ENCODE assay signal across 18 cellular contexts in genomic region chr20:43323592-43323991, GRCh38.
DNase-seq lines count a peak whose midpoint lies in the region; ATAC-seq and TF ChIP-seq lines count a peak whose summit lies in the region.
"Had no signal": no experiment of that assay in that cellular context is flagged by ENCODE, and none has a peak within 500 bp of the region (broad histone marks: within the 10 kb centered on the region; RNA-seq: fewer than 3 reads in every experiment).

No MANE protein-coding gene starts in this region.

- no peak overlapping the region for H3K4me3 Mint-ChIP-seq in endodermal cell
- H3K4me3 Mint-ChIP-seq: CD14-positive monocyte; CD8-positive, alpha-beta T cell had no signal

- no peaks in the 10 kb centered on the region for H3K27me3 Mint-ChIP-seq in endodermal cell (ENCODE audit: insufficient read depth)

- no peak overlapping the region for H3K56ac ChIP-seq in mesendoderm (ENCODE audit: low read length)

- H2BK120ac ChIP-seq in mesendoderm (ENCODE audit: low read depth, low read length) (no peak overlapping the region), mesenchymal stem cell (ENCODE audit: low read depth, low read length) (no peak overlapping the region)

- H3K36me3 ChIP-seq in HUES6 (ENCODE audit: control insufficient read depth, insufficient read depth, low read length) (no peaks in the 10 kb centered on the region), endodermal cell (ENCODE audit: control insufficient read depth, insufficient read depth, low read length) (no peaks in the 10 kb centered on the region), mesendoderm (ENCODE audit: control insufficient read depth, insufficient read depth, low read length) (no peaks in the 10 kb centered on the region), mesenchymal stem cell (ENCODE audit: control insufficient read depth in 1 of 2, insufficient read depth in 2 of 2, low read depth in 1 of 2, low read length in 2 of 2) (no peaks in the 10 kb centered on the region)
- H3K36me3 ChIP-seq: BLaER1, HAP-1 had no signal

- H3K4me3 ChIP-seq in HUES6 (ENCODE audit: low read depth, low read length) (peak overlapping the region; percentile 4; the same call in 1 of the 2 replicates), endodermal cell (ENCODE audit: low read length) (no peak overlapping the region), mesendoderm (ENCODE audit: low read length) (no peak overlapping the region), mesenchymal stem cell (ENCODE audit: insufficient read depth in 1 of 2, low read depth in 1 of 2, low read length in 2 of 2) (no peak overlapping the region)
- H3K4me3 ChIP-seq: A549, BLaER1, HAP-1 had no signal

- no peak overlapping the region for H4K5ac ChIP-seq in mesendoderm (ENCODE audit: low read length)

- ATAC-seq in HG03521 (IDR thresholded peaks at IDR 0.05; ENCODE audit: unreplicated experiment) = no peak
- ATAC-seq: A549; CD8-positive, alpha-beta T cell had no signal

- peak; percentile 91 for DNase-seq in ELF-1 (ENCODE audit: low read depth, low spot score)
- DNase-seq in endodermal cell = peak; percentile 69
- DNase-seq in mesendoderm = peak; percentile 82
- DNase-seq in mesenchymal stem cell = no peak
- no peak for DNase-seq in COLO829 (ENCODE audit: low spot score)
- no peak for DNase-seq in ACHN
- DNase-seq: CD8-positive, alpha-beta T cell; COR-L47; DMS 273 treated with DMSO at 0.1 percent for 48 hours; DND-41; GOT3 had no signal

- H3K23ac ChIP-seq in mesendoderm (ENCODE audit: low read length) = no peak overlapping the region
- H3K23ac ChIP-seq in mesenchymal stem cell (ENCODE audit: low read length in 2 of 2) = no peak overlapping the region

- WGBS in endodermal cell (ENCODE audit: insufficient coverage in 1 of 2, insufficient read length in 1 of 2), 2 experiments = 93 to 100% methylated on average over 1 to 4 of the region's 4 CpGs
- WGBS in mesendoderm (ENCODE audit: extremely low coverage, insufficient coverage, low lambda C conversion rate) = no CpG with 5 or more reads among the region's 4 CpGs
- 55% methylated on average over 3 of the region's 4 CpGs for WGBS in mesenchymal stem cell

- no peaks in the 10 kb centered on the region for H3K79me2 ChIP-seq in mesendoderm (ENCODE audit: control insufficient read depth, insufficient read depth, low read length)

- no peaks in the 10 kb centered on the region for H3K36me3 Mint-ChIP-seq in endodermal cell (ENCODE audit: low read depth)
- H3K36me3 Mint-ChIP-seq: CD14-positive monocyte; CD8-positive, alpha-beta T cell had no signal

- H3K4me1 Mint-ChIP-seq in endodermal cell = peaks cover 8% of the 10 kb centered on the region
- H3K4me1 Mint-ChIP-seq: CD14-positive monocyte had no signal

- H3K4me1 ChIP-seq in HUES6 (ENCODE audit: control insufficient read depth, insufficient read depth, low read length) (peaks cover 11% of the 10 kb centered on the region), endodermal cell (ENCODE audit: control insufficient read depth, insufficient read depth, low read length) (no peaks in the 10 kb centered on the region), mesendoderm (ENCODE audit: control insufficient read depth, low read depth, low read length) (no peaks in the 10 kb centered on the region), mesenchymal stem cell (ENCODE audit: control insufficient read depth, insufficient read depth, low read depth, low read length) (no peaks in the 10 kb centered on the region)
- H3K4me1 ChIP-seq: A549, BLaER1, HAP-1 had no signal

- H3K79me1 ChIP-seq in mesendoderm (ENCODE audit: low read length) = no peaks in the 10 kb centered on the region
- H3K79me1 ChIP-seq in mesenchymal stem cell (replicated peaks; ENCODE audit: low read length, poor library complexity, severe bottlenecking) = no peaks in the 10 kb centered on the region

- H3K4me2 ChIP-seq in mesendoderm (ENCODE audit: low read length) = no peak overlapping the region
- no peak overlapping the region for H3K4me2 ChIP-seq in mesenchymal stem cell (ENCODE audit: low read length, poor library complexity, severe bottlenecking)
- H3K4me2 ChIP-seq: A549, BLaER1 had no signal

- TF ChIP-seq CTCF in endodermal cell (conservative IDR thresholded peaks at IDR 0.05) = no peak

- H2BK5ac ChIP-seq in mesendoderm (ENCODE audit: low read length) (no peak overlapping the region), mesenchymal stem cell (ENCODE audit: low read depth, low read length, poor library complexity, severe bottlenecking) (no peak overlapping the region)

- no peak overlapping the region for H2BK12ac ChIP-seq in mesenchymal stem cell (ENCODE audit: low read length in 2 of 2)

- H2BK15ac ChIP-seq in mesendoderm (replicated peaks; ENCODE audit: low read depth) (no peak overlapping the region), mesenchymal stem cell (ENCODE audit: low read depth, poor library complexity, severe bottlenecking) (no peak overlapping the region)

- no peak overlapping the region for H3K4ac ChIP-seq in mesendoderm (ENCODE audit: low read depth, low read length)
- no peak overlapping the region for H3K4ac ChIP-seq in mesenchymal stem cell (ENCODE audit: low read depth in 1 of 2, low read length in 2 of 2)

- no peak overlapping the region for H3K14ac ChIP-seq in mesenchymal stem cell (ENCODE audit: low read length in 2 of 2)

- H3K27ac ChIP-seq in HUES6 (ENCODE audit: low read depth, low read length) (peak overlapping the region; percentile 2; the same call in 1 of the 2 replicates), endodermal cell (ENCODE audit: low read depth, low read length) (no peak overlapping the region), mesendoderm (ENCODE audit: low read depth, low read length) (no peak overlapping the region), mesenchymal stem cell (ENCODE audit: low read length, poor library complexity, severe bottlenecking) (no peak overlapping the region)
- H3K27ac ChIP-seq: 22Rv1, A549, BLaER1 had no signal

- H3K27me3 ChIP-seq in HUES6 (ENCODE audit: control insufficient read depth, insufficient read depth, low read length) = no peaks in the 10 kb centered on the region
- H3K27me3 ChIP-seq in endodermal cell (ENCODE audit: control insufficient read depth, insufficient read depth, low read length, poor library complexity, severe bottlenecking) = no peaks in the 10 kb centered on the region
- H3K27me3 ChIP-seq in mesendoderm (ENCODE audit: insufficient read depth, low read length, poor library complexity) = no peaks in the 10 kb centered on the region
- H3K27me3 ChIP-seq in mesenchymal stem cell (ENCODE audit: control insufficient read depth in 1 of 2, insufficient read depth in 1 of 2, low read length in 2 of 2) = peaks cover 0 to 12% of the 10 kb centered on the region in 2 experiments
- H3K27me3 ChIP-seq: BLaER1 had no signal

- no peak overlapping the region for H2AK5ac ChIP-seq in mesendoderm (ENCODE audit: low read length)
- H2AK5ac ChIP-seq in mesenchymal stem cell (ENCODE audit: low read length, severe bottlenecking) = no peak overlapping the region

- no peak overlapping the region for H4K8ac ChIP-seq in mesendoderm (ENCODE audit: low read depth, low read length)
- H4K8ac ChIP-seq in mesenchymal stem cell (ENCODE audit: low read length) = no peak overlapping the region

- in situ Hi-C loops in ACHN (cut with HindIII; ENCODE audit: low pct_ligation_motif_present, low pct_unique_long_range_greater_than_20kb, low sequenced_read_pairs) = no loop called here

- H4K91ac ChIP-seq in mesenchymal stem cell (ENCODE audit: low read length) = no peak overlapping the region

- no peak overlapping the region for H2AFZ ChIP-seq in mesenchymal stem cell (ENCODE audit: low read depth, low read length)

- H3K9me3 Mint-ChIP-seq in endodermal cell = no peaks in the 10 kb centered on the region
- H3K9me3 Mint-ChIP-seq: CD8-positive, alpha-beta T cell had no signal

- no peak overlapping the region for H3K27ac Mint-ChIP-seq in endodermal cell
- H3K27ac Mint-ChIP-seq: CD14-positive monocyte; CD8-positive, alpha-beta T cell had no signal

- H3K9ac ChIP-seq in HUES6 (ENCODE audit: low read length) (no peak overlapping the region), endodermal cell (ENCODE audit: extremely low read depth, low read length, poor library complexity, severe bottlenecking) (no peak overlapping the region), mesendoderm (ENCODE audit: low read length) (no peak overlapping the region), mesenchymal stem cell (ENCODE audit: low read length) (no peak overlapping the region)
- H3K9ac ChIP-seq: BLaER1 had no signal

- no peaks in the 10 kb centered on the region for H3K9me3 ChIP-seq in HUES6 (ENCODE audit: control insufficient read depth, insufficient read depth, low read depth, low read length)
- no peaks in the 10 kb centered on the region for H3K9me3 ChIP-seq in endodermal cell (ENCODE audit: control insufficient read depth, low read length)
- no peaks in the 10 kb centered on the region for H3K9me3 ChIP-seq in mesenchymal stem cell (ENCODE audit: control insufficient read depth, low read length)
- H3K9me3 ChIP-seq: A549, BLaER1, HAP-1 had no signal

- H3K18ac ChIP-seq in mesendoderm (ENCODE audit: low read length) (no peak overlapping the region), mesenchymal stem cell (ENCODE audit: low read depth in 1 of 2, low read length in 2 of 2) (no peak overlapping the region)

Comparison
In these comparisons a context has a peak if more than half of its experiments do, and no peak if none do; other contexts are left out.
1. DNase-seq: peak in ELF-1 (single experiment), endodermal cell (single experiment) and mesendoderm (single experiment); none in mesenchymal stem cell (single experiment), COLO829 (single experiment) and ACHN (single experiment).